1 cellular context compared by ENCODE assay signal in genomic region chr9:3954228-3954949, GRCh38.
TF ChIP-seq lines count a peak whose summit lies in the region.

No MANE protein-coding gene starts in this region.

TF ChIP-seq in IMR-90, 13 proteins besides CTCF, POLR2A, EP300 and RAD21 (continued from another document):
- TF ChIP-seq, protein P1, sequence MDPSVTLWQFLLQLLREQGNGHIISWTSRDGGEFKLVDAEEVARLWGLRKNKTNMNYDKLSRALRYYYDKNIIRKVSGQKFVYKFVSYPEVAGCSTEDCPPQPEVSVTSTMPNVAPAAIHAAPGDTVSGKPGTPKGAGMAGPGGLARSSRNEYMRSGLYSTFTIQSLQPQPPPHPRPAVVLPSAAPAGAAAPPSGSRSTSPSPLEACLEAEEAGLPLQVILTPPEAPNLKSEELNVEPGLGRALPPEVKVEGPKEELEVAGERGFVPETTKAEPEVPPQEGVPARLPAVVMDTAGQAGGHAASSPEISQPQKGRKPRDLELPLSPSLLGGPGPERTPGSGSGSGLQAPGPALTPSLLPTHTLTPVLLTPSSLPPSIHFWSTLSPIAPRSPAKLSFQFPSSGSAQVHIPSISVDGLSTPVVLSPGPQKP (IDR thresholded peaks at IDR 0.05; ENCODE audit: borderline replicate concordance, low read depth, low read length) = no peak
